In genomic region chr2:100292022-100292580, GRCh38 we compare ENCODE assay signal across 7 cellular contexts. TPM values are rescaled to one million over a fixed set of nuclear protein-coding genes. Genes with fewer than 3 reads are reported as not detected.
DNase-seq lines count a peak whose midpoint lies in the region; ATAC-seq and TF ChIP-seq lines count a peak whose summit lies in the region.

No MANE protein-coding gene starts in this region.

- no peak overlapping the region for H2AFZ ChIP-seq in H9 (ENCODE audit: low read length)
- no peak overlapping the region for H2AFZ ChIP-seq in PC-9
- no peak overlapping the region for H2AFZ ChIP-seq in MM.1S (ENCODE audit: low read length)

- H3K27ac ChIP-seq in H9 (ENCODE audit: insufficient read length, low read depth, low read length), result no peak overlapping the region
- H3K27ac ChIP-seq in PC-9, result no peak overlapping the region
- H3K27ac ChIP-seq in lung (ENCODE audit: low read depth in 1 of 2, low read length in 1 of 2), result peak overlapping the region in 1 of 2 donors; percentile 88
- H3K27ac ChIP-seq in MM.1S (ENCODE audit: low read length), result no peak overlapping the region

- H3K56ac ChIP-seq in H9 (ENCODE audit: insufficient read length, low read depth, low read length), result no peak overlapping the region

- no peaks in the 10 kb centered on the region for H3K27me3 Mint-ChIP-seq in H9 (ENCODE audit: low read depth)

- H3K9me2 ChIP-seq in PC-9 (ENCODE audit: insufficient read depth), result no peaks in the 10 kb centered on the region
- no peaks in the 10 kb centered on the region for H3K9me2 ChIP-seq in MM.1S (replicated peaks; ENCODE audit: insufficient read depth, low read length)

- intact Hi-C loops in PC-9 (cut with micrococcal nuclease; ENCODE audit: unreplicated experiment), result no loop called here

- no peaks in the 10 kb centered on the region for H3K79me1 ChIP-seq in H9 (ENCODE audit: insufficient read depth, low read depth, low read length, poor library complexity, severe bottlenecking)

- CTCF ChIA-PET in PC-9 (lab: Charles Lee), result no interaction called here

- no peak overlapping the region for H3T11ph ChIP-seq in H9 (ENCODE audit: low read length)

- H4K20me1 ChIP-seq in H9 (ENCODE audit: control insufficient read depth, insufficient read depth, insufficient read length) (no peaks in the 10 kb centered on the region), PC-9 (ENCODE audit: insufficient read depth) (no peaks in the 10 kb centered on the region), MM.1S (ENCODE audit: insufficient read depth, low read length) (no peaks in the 10 kb centered on the region)

- no peak overlapping the region for H2AK5ac ChIP-seq in H9 (ENCODE audit: insufficient read length, low read length)

- H3K4me3 ChIP-seq in PC-9 (no peak overlapping the region), lung (no peak overlapping the region), MM.1S (ENCODE audit: low read length) (no peak overlapping the region)

- H2BK20ac ChIP-seq in H9 (ENCODE audit: low read depth, low read length, poor library complexity, severe bottlenecking), result no peak overlapping the region

- H3K4me2 ChIP-seq in H9 (ENCODE audit: insufficient read depth, insufficient read length, low read length) (no peak overlapping the region), PC-9 (no peak overlapping the region), MM.1S (ENCODE audit: low read depth, low read length) (no peak overlapping the region)

- H3K4me3 Mint-ChIP-seq in H9, result no peak overlapping the region

- H3K9me3 Mint-ChIP-seq in H9, result no peaks in the 10 kb centered on the region

- no peak overlapping the region for H4K91ac ChIP-seq in H9 (ENCODE audit: insufficient read length, low read depth, low read length)

- TF ChIP-seq CTCF in H9 (conservative IDR thresholded peaks at IDR 0.05) (no peak), PC-9 (conservative IDR thresholded peaks at IDR 0.05) (no peak), lung (IDR thresholded peaks at IDR 0.05; ENCODE audit: control extremely low read depth, extremely low read depth) (no peak), MM.1S (IDR thresholded peaks at IDR 0.05; ENCODE audit: low read length) (no peak)

- BruUV-seq in PC-9 (replicated peaks; lab: Mats Ljungman, UMichigan), result no TSS peak

- DNase-seq in H9 (peak; percentile 58), PC-9 (peak; percentile 33 to 65), amniotic stem cell (lab: John Stamatoyannopoulos, UW) (peak; percentile 83), lung (ENCODE audit: low spot score) (peak; percentile 79), ureter (ENCODE audit: low spot score) (peak; percentile 51), left lobe of liver (ENCODE audit: low spot score) (no peak), MM.1S (no peak)

- no peak overlapping the region for H4K5ac ChIP-seq in H9 (ENCODE audit: insufficient read length, low read depth, low read length)

- peaks cover 0 to 2% (median 0%) of the 10 kb centered on the region in 3 experiments; a peak in 1 of 7 replicates for H3K36me3 Mint-ChIP-seq in H9 (ENCODE audit: insufficient read depth in 1 of 3, low read depth in 3 of 3)

- no peaks in the 10 kb centered on the region for H3K79me2 ChIP-seq in H9 (ENCODE audit: insufficient read depth, low read length)
- no peaks in the 10 kb centered on the region for H3K79me2 ChIP-seq in PC-9 (ENCODE audit: low read depth)
- H3K79me2 ChIP-seq in MM.1S (ENCODE audit: low read length), result no peaks in the 10 kb centered on the region

- no peak overlapping the region for H2BK5ac ChIP-seq in H9 (ENCODE audit: insufficient read length, low read length)

- H3K27me3 ChIP-seq in H9 (ENCODE audit: insufficient read depth, low read length), result no peaks in the 10 kb centered on the region
- peaks cover 32% of the 10 kb centered on the region for H3K27me3 ChIP-seq in PC-9 (ENCODE audit: insufficient read depth, low read depth)
- H3K27me3 ChIP-seq in lung (ENCODE audit: control insufficient read depth, insufficient read depth), result no peaks in the 10 kb centered on the region
- H3K27me3 ChIP-seq in MM.1S (replicated peaks; ENCODE audit: insufficient read depth, low read length), result no peaks in the 10 kb centered on the region

- WGBS in H9 (ENCODE audit: extremely low coverage, insufficient read length, low lambda C conversion rate), result no CpG with 5 or more reads among the region's 4 CpGs
- 37 to 47% methylated on average over 4 of the region's 4 CpGs for WGBS in lung, 2 donors

- H3K9ac ChIP-seq in H9 (ENCODE audit: extremely low read depth, insufficient read length, low read length) (no peak overlapping the region), MM.1S (ENCODE audit: low read length) (no peak overlapping the region)

- POLR2A ChIA-PET in PC-9 (lab: Charles Lee; ENCODE audit: unreplicated experiment), result interaction anchor here (0.7 kb wide), 1 partner anchor 129 kb away, joined by 3 read pairs; no protein-coding TSS in a partner anchor

- no peak overlapping the region for H3K23ac ChIP-seq in H9 (ENCODE audit: insufficient read length, low read depth, low read length)

- H2BK120ac ChIP-seq in H9 (ENCODE audit: low read depth, low read length, poor library complexity, severe bottlenecking), result no peak overlapping the region

- H3K9me3 ChIP-seq in H9 (ENCODE audit: control insufficient read depth, low read depth, low read length), result no peaks in the 10 kb centered on the region
- no peaks in the 10 kb centered on the region for H3K9me3 ChIP-seq in PC-9 (ENCODE audit: insufficient read depth, low read depth)
- no peaks in the 10 kb centered on the region for H3K9me3 ChIP-seq in lung (ENCODE audit: control insufficient read depth in 2 of 2, insufficient read depth in 1 of 2, low read length in 1 of 2)
- H3K9me3 ChIP-seq in MM.1S (replicated peaks; ENCODE audit: insufficient read depth, low read length), result no peaks in the 10 kb centered on the region

- H3K36me3 ChIP-seq in PC-9 (ENCODE audit: low read depth) (no peaks in the 10 kb centered on the region), lung (ENCODE audit: control insufficient read depth in 2 of 2, insufficient read depth in 2 of 2, low read length in 2 of 2) (peaks cover 0 to 2% of the 10 kb centered on the region in 2 donors), MM.1S (replicated peaks; ENCODE audit: insufficient read depth, low read length) (no peaks in the 10 kb centered on the region)

- peaks cover 5 to 6% of the 10 kb centered on the region in 2 experiments; a peak in 3 of 4 replicates for H3K4me1 Mint-ChIP-seq in H9

- no peak overlapping the region for H3K4ac ChIP-seq in H9 (ENCODE audit: low read depth, low read length)

- H3K27ac Mint-ChIP-seq in H9, result no peak overlapping the region

- H3K14ac ChIP-seq in H9 (ENCODE audit: insufficient read depth, low read length), result no peak overlapping the region

- ATAC-seq in lung (ENCODE audit: insufficient read depth, low FRiP score) (peak; percentile 80), left lobe of liver (no peak)

- H3K23me2 ChIP-seq in H9 (ENCODE audit: insufficient read length, low read depth, low read length, poor library complexity, severe bottlenecking), result no peaks in the 10 kb centered on the region

- H3K4me1 ChIP-seq in H9 (ENCODE audit: insufficient read depth, low read length) (no peaks in the 10 kb centered on the region; the same call in 1 of the 2 replicates), PC-9 (replicated peaks; ENCODE audit: insufficient read depth) (no peaks in the 10 kb centered on the region), lung (ENCODE audit: control insufficient read depth in 2 of 2, insufficient read depth in 2 of 2, low read length in 2 of 2) (peaks cover 0 to 2% of the 10 kb centered on the region in 2 donors), MM.1S (ENCODE audit: low read length) (no peaks in the 10 kb centered on the region)

- H3K18ac ChIP-seq in H9 (ENCODE audit: insufficient read length, low read depth, low read length), result no peak overlapping the region

- no peak overlapping the region for H4K8ac ChIP-seq in H9 (replicated peaks; ENCODE audit: insufficient read length, low read depth, low read length)

- H2BK15ac ChIP-seq in H9 (ENCODE audit: low read depth, low read length), result no peak overlapping the region

- no peaks in the 10 kb centered on the region for H3F3A ChIP-seq in PC-9 (ENCODE audit: insufficient read depth, low read depth)
- no peaks in the 10 kb centered on the region for H3F3A ChIP-seq in MM.1S (ENCODE audit: insufficient read depth, low read length)

- H2BK12ac ChIP-seq in H9 (ENCODE audit: insufficient read length, low read depth, low read length), result no peak overlapping the region

RNA-seq across cellular contexts. Expression of gene LONRF2, which starts 30.2 kb away (rescaled TPM):
- total RNA-seq in H9 (2021), result 2.4 and 2.7 TPM in 2 replicates
- total RNA-seq in PC-9 (2021), result not detected in 2 replicates
- total RNA-seq in lung, result 1 to 10 TPM; 4.4 to 5.2 TPM
- under 1 TPM; 0.38 to 0.71 TPM for polyA plus RNA-seq in lung
- total RNA-seq in ureter, result 3.6 TPM
- total RNA-seq in left lobe of liver, result 0.68 TPM

Comparison
In these comparisons a context has a peak if more than half of its experiments do, and no peak if none do; other contexts are left out.
1. DNase-seq: peak in H9 (single experiment), PC-9 (2 of 2), amniotic stem cell (single experiment), lung (single experiment) and ureter (single experiment); none in left lobe of liver (single experiment) and MM.1S (single experiment).